ENCODE assay signal across 20 cellular contexts in genomic region chr4:182717788-182718583, GRCh38.
DNase-seq lines count a peak whose midpoint lies in the region; ATAC-seq and TF ChIP-seq lines count a peak whose summit lies in the region.
"Had no signal": no experiment of that assay in that cellular context is flagged by ENCODE, and none has a peak within 500 bp of the region (broad histone marks: within the 10 kb centered on the region; RNA-seq: fewer than 3 reads in every experiment).

No MANE protein-coding gene starts in this region.

- H3K4me3 ChIP-seq in GM12865 (ENCODE audit: low read depth, low read length) (no peak overlapping the region), adrenal gland (no peak overlapping the region), spleen (no peak overlapping the region)
- H3K4me3 ChIP-seq: pancreas, skin epidermis had no signal

- intact Hi-C loops in adrenal gland (cut with DNase I) (no loop called here), spleen (cut with DNase I; ENCODE audit: low total_unique reads) (no loop called here)
- intact Hi-C loops in activated T-helper 2 cell treated with anti-CD3 and anti-CD28 coated beads, Interferon-gamma antibody, Interleukin-2, Interleukin-4, amounts not matched to agents 10 μg/mL and 5 μg/mL and 100 μg/mL, durations not matched to agents 14 hours and 24 hours and 36 hours (cut with micrococcal nuclease), result no loop called here

- H3K9me3 Mint-ChIP-seq in activated T-helper 2 cell treated with anti-CD3 and anti-CD28 coated beads, Interferon-gamma antibody, Interleukin-2, Interleukin-4, amounts not matched to agents 10 μg/mL and 5 μg/mL and 100 μg/mL, durations not matched to agents 14 hours and 24 hours and 36 hours, result no peaks in the 10 kb centered on the region
- H3K9me3 Mint-ChIP-seq: CD8-positive, alpha-beta T cell had no signal

- H3K36me3 ChIP-seq in adrenal gland (replicated peaks in 1 of 2), result no peaks in the 10 kb centered on the region
- H3K36me3 ChIP-seq in spleen, result no peaks in the 10 kb centered on the region
- H3K36me3 ChIP-seq: pancreas had no signal

- TF ChIP-seq CTCF in GM12865 (IDR thresholded peaks at IDR 0.05; ENCODE audit: insufficient read depth, low read depth, low read length, missing control alignments) (no peak), adrenal gland (IDR thresholded peaks at IDR 0.05) (no peak), spleen (IDR thresholded peaks at IDR 0.05 in 8 of 11, conservative IDR thresholded peaks at IDR 0.05 in 3 of 11) (no peak)

- no peaks in the 10 kb centered on the region for H3K36me3 Mint-ChIP-seq in activated T-helper 2 cell treated with anti-CD3 and anti-CD28 coated beads, Interferon-gamma antibody, Interleukin-2, Interleukin-4, amounts not matched to agents 10 μg/mL and 5 μg/mL and 100 μg/mL, durations not matched to agents 14 hours and 24 hours and 36 hours (ENCODE audit: low read depth)
- H3K36me3 Mint-ChIP-seq: CD8-positive, alpha-beta T cell had no signal

- H3K4me1 ChIP-seq in adrenal gland (replicated peaks in 1 of 2), result no peaks in the 10 kb centered on the region
- H3K4me1 ChIP-seq in spleen, result no peaks in the 10 kb centered on the region
- H3K4me1 ChIP-seq: pancreas had no signal

- H3K27ac ChIP-seq in adrenal gland, result no peak overlapping the region
- no peak overlapping the region for H3K27ac ChIP-seq in spleen
- H3K27ac ChIP-seq: pancreas, skin epidermis, VCaP had no signal

- H3K27ac Mint-ChIP-seq in activated T-helper 2 cell treated with anti-CD3 and anti-CD28 coated beads, Interferon-gamma antibody, Interleukin-2, Interleukin-4, amounts not matched to agents 10 μg/mL and 5 μg/mL and 100 μg/mL, durations not matched to agents 14 hours and 24 hours and 36 hours, result no peak overlapping the region
- H3K27ac Mint-ChIP-seq: CD8-positive, alpha-beta T cell had no signal

- no peaks in the 10 kb centered on the region for H3K27me3 Mint-ChIP-seq in activated T-helper 2 cell treated with anti-CD3 and anti-CD28 coated beads, Interferon-gamma antibody, Interleukin-2, Interleukin-4, amounts not matched to agents 10 μg/mL and 5 μg/mL and 100 μg/mL, durations not matched to agents 14 hours and 24 hours and 36 hours (ENCODE audit: low read depth)

- H3K9me3 ChIP-seq in adrenal gland (replicated peaks in 1 of 3) (no peaks in the 10 kb centered on the region), spleen (no peaks in the 10 kb centered on the region)
- H3K9me3 ChIP-seq: pancreas, SK-N-SH had no signal

- TF ChIP-seq POLR2A in adrenal gland (IDR thresholded peaks at IDR 0.05) (no peak), spleen (IDR thresholded peaks at IDR 0.05) (no peak)

- H3K4me3 Mint-ChIP-seq in activated T-helper 2 cell treated with anti-CD3 and anti-CD28 coated beads, Interferon-gamma antibody, Interleukin-2, Interleukin-4, amounts not matched to agents 10 μg/mL and 5 μg/mL and 100 μg/mL, durations not matched to agents 14 hours and 24 hours and 36 hours (ENCODE audit: low read depth), result no peak overlapping the region
- H3K4me3 Mint-ChIP-seq: CD8-positive, alpha-beta T cell had no signal

- ATAC-seq in GM19452 (IDR thresholded peaks at IDR 0.05; ENCODE audit: unreplicated experiment) (peak; percentile 71), HG02763 (IDR thresholded peaks at IDR 0.05; ENCODE audit: unreplicated experiment) (peak; percentile 70), HG03280 (IDR thresholded peaks at IDR 0.05; ENCODE audit: unreplicated experiment) (peak; percentile 74)
- ATAC-seq: CD8-positive, alpha-beta T cell; pancreas had no signal

- no peaks in the 10 kb centered on the region for H3K27me3 ChIP-seq in adrenal gland
- no peaks in the 10 kb centered on the region for H3K27me3 ChIP-seq in spleen (replicated peaks in 1 of 7)
- H3K27me3 ChIP-seq: pancreas had no signal

- WGBS in adrenal gland, 4 donors, result 87 to 90% (median 89%) methylated on average over 6 of the region's 6 CpGs
- WGBS in spleen, 5 donors, result 73 to 85% (median 75%) methylated on average over 6 of the region's 6 CpGs

- peak; percentile 42 for DNase-seq in GM12865 (ENCODE audit: low read depth)
- no peak for DNase-seq in SKM-1 treated with dmso at 0.1 percent for 144 hours (lab: John Stamatoyannopoulos, UW; ENCODE audit: unreplicated experiment)
- no peak for DNase-seq in adrenal gland
- no peak for DNase-seq in spleen
- no peak for DNase-seq in activated T-helper 2 cell treated with anti-CD3 and anti-CD28 coated beads, Interferon-gamma antibody, Interleukin-2, Interleukin-4, amounts not matched to agents 10 μg/mL and 5 μg/mL and 100 μg/mL, durations not matched to agents 14 hours and 24 hours and 36 hours (ENCODE audit: low spot score)
- DNase-seq: activated effector memory CD4-positive, alpha-beta T cell treated with anti-CD3 and anti-CD28 coated beads, Interleukin-2, amount 50 U/mL, for 16 hours; aorta; CD8-positive, alpha-beta T cell; EL; head of caudate nucleus; kidney; NCI-H446 treated with DMSO at 0.1 percent for 48 hours; pancreas; SK-N-SH; stimulated activated naive CD4-positive, alpha-beta T cell treated with Interleukin-2 at 50 U/mL for 16 hours had no signal

- H3K4me1 Mint-ChIP-seq in activated T-helper 2 cell treated with anti-CD3 and anti-CD28 coated beads, Interferon-gamma antibody, Interleukin-2, Interleukin-4, amounts not matched to agents 10 μg/mL and 5 μg/mL and 100 μg/mL, durations not matched to agents 14 hours and 24 hours and 36 hours (ENCODE audit: low read depth), result no peaks in the 10 kb centered on the region
